8 cellular contexts compared by ENCODE assay signal in genomic region chr11:8566613-8567210, GRCh38. TPM values are rescaled to one million over a fixed set of nuclear protein-coding genes. Genes with fewer than 3 reads are reported as not detected.
DNase-seq lines count a peak whose midpoint lies in the region; FAIRE-seq and TF ChIP-seq lines count a peak whose summit lies in the region.

No MANE protein-coding gene starts in this region.

- TF ChIP-seq CTCF in PC-9 (conservative IDR thresholded peaks at IDR 0.05): peak; percentile 70

- H3K18ac ChIP-seq in neuronal stem cell (ENCODE audit: low read length): no peak overlapping the region

- DNase-seq in SIG-M5 treated with dmso at 0.1 percent for 504 hours (lab: John Stamatoyannopoulos, UW; ENCODE audit: unreplicated experiment) (peak; percentile 37), SIG-M5 (lab: John Stamatoyannopoulos, UW) (no peak), HTR-8/SVneo (ENCODE audit: insufficient read length, low spot score) (peak; percentile 9), PC-9 (peak in 1 of 2 experiments; percentile 35), erythroblast (lab: John Stamatoyannopoulos, UW) (peak; percentile 26 to 59), neuronal stem cell (ENCODE audit: low spot score) (peak; percentile 32), GM19240 (ENCODE audit: insufficient read length, low spot score) (no peak)
- DNase-seq in stimulated activated CD4-positive, alpha-beta T cell treated with anti-CD3 and anti-CD28 coated beads, Interleukin-4, amount 100 ng/mL, for 4 hours: no peak

- H3K79me1 ChIP-seq in neuronal stem cell (ENCODE audit: low read depth, low read length): peaks cover 3% of the 10 kb centered on the region

- no peak overlapping the region for H3K4me2 ChIP-seq in PC-9
- no peak overlapping the region for H3K4me2 ChIP-seq in neuronal stem cell (ENCODE audit: insufficient read depth, low read length, poor library complexity, severe bottlenecking)

- WGBS in neuronal stem cell (ENCODE audit: extremely low coverage in 2 of 2, insufficient read length in 2 of 2, insufficient replicate concordance in 1 of 2), 2 donors: no CpG with 5 or more reads among the region's 5 CpGs

- H2BK5ac ChIP-seq in neuronal stem cell (ENCODE audit: low read length): no peak overlapping the region

- H3K14ac ChIP-seq in neuronal stem cell (ENCODE audit: low read length): no peak overlapping the region

- H3K36me3 ChIP-seq in PC-9 (ENCODE audit: low read depth) (no peaks in the 10 kb centered on the region), neuronal stem cell (replicated peaks in 1 of 2; ENCODE audit: control insufficient read depth in 2 of 2, insufficient read depth in 2 of 2, low read length in 2 of 2) (no peaks in the 10 kb centered on the region)

- no peak overlapping the region for H3K27ac ChIP-seq in PC-9
- H3K27ac ChIP-seq in neuronal stem cell (replicated peaks; ENCODE audit: low read length): no peak overlapping the region

- intact Hi-C loops in PC-9 (cut with micrococcal nuclease; ENCODE audit: unreplicated experiment): loop anchor here (1.0 to 10.0 kb wide), 4 partner anchors 184 to 562 kb away; no protein-coding TSS in a partner anchor

- H3K23ac ChIP-seq in neuronal stem cell (ENCODE audit: low read depth, low read length, poor library complexity): no peak overlapping the region

- H3K9me2 ChIP-seq in PC-9 (ENCODE audit: insufficient read depth): no peaks in the 10 kb centered on the region

- no peak overlapping the region for H4K8ac ChIP-seq in neuronal stem cell (ENCODE audit: low read depth, low read length)

- no peak for TF ChIP-seq POLR2A in erythroblast (IDR thresholded peaks at IDR 0.05; ENCODE audit: low read length)

- H4K91ac ChIP-seq in neuronal stem cell (ENCODE audit: low read depth, low read length, poor library complexity): no peak overlapping the region

- H3K4me3 ChIP-seq in PC-9: no peak overlapping the region
- H3K4me3 ChIP-seq in neuronal stem cell (ENCODE audit: low read length in 2 of 2): no peak overlapping the region

- no TSS peak for BruUV-seq in PC-9 (replicated peaks; lab: Mats Ljungman, UMichigan)

- no peaks in the 10 kb centered on the region for H3K79me2 ChIP-seq in PC-9 (ENCODE audit: low read depth)

- H2BK12ac ChIP-seq in neuronal stem cell (ENCODE audit: low read length): no peak overlapping the region

- POLR2A ChIA-PET in PC-9 (lab: Charles Lee; ENCODE audit: unreplicated experiment): interaction anchor here (0.6 to 0.7 kb wide), 2 partner anchors 332 to 430 kb away, joined by 4 to 5 read pairs; no protein-coding TSS in a partner anchor

- no peak overlapping the region for H2AK5ac ChIP-seq in neuronal stem cell (ENCODE audit: low read depth, low read length)

- no peak overlapping the region for H2BK15ac ChIP-seq in neuronal stem cell (ENCODE audit: low read length)

- no peak overlapping the region for H2BK120ac ChIP-seq in neuronal stem cell (ENCODE audit: low read depth, low read length)

- FAIRE-seq in HTR-8/SVneo (lab: Jason Lieb, UNC): no peak

- H3K9ac ChIP-seq in neuronal stem cell (ENCODE audit: low read depth, low read length, poor library complexity): no peak overlapping the region

- H3K27me3 ChIP-seq in PC-9 (ENCODE audit: insufficient read depth, low read depth) (no peaks in the 10 kb centered on the region), neuronal stem cell (ENCODE audit: control insufficient read depth in 3 of 3, insufficient read depth in 3 of 3, low read depth in 1 of 3, low read length in 3 of 3) (no peaks in the 10 kb centered on the region)

- H4K20me1 ChIP-seq in PC-9 (ENCODE audit: insufficient read depth): no peaks in the 10 kb centered on the region

- no peaks in the 10 kb centered on the region for H3K9me3 ChIP-seq in PC-9 (ENCODE audit: insufficient read depth, low read depth)
- peaks cover 0 to 3% of the 10 kb centered on the region in 2 donors for H3K9me3 ChIP-seq in neuronal stem cell (replicated peaks in 1 of 2; ENCODE audit: control insufficient read depth in 2 of 2, insufficient read depth in 1 of 2, low read depth in 1 of 2, low read length in 2 of 2)

- H3K4ac ChIP-seq in neuronal stem cell (ENCODE audit: low read length): no peak overlapping the region

- H2AFZ ChIP-seq in PC-9 (no peak overlapping the region), neuronal stem cell (ENCODE audit: low read length) (no peak overlapping the region)

- H3K4me1 ChIP-seq in PC-9 (replicated peaks; ENCODE audit: insufficient read depth): peaks cover 9% of the 10 kb centered on the region
- no peaks in the 10 kb centered on the region for H3K4me1 ChIP-seq in neuronal stem cell (ENCODE audit: control insufficient read depth in 2 of 2, insufficient read depth in 1 of 2, low read depth in 1 of 2, low read length in 2 of 2)

- 0 out of 2 replicates have a peak, but pooled peaks cover 3% of the 10 kb centered on the region for H3F3A ChIP-seq in PC-9 (ENCODE audit: insufficient read depth, low read depth)

- CTCF ChIA-PET in PC-9 (lab: Charles Lee): interaction anchor here (0.6 to 1.3 kb wide), 5 partner anchors 17 to 560 kb away, joined by 3 to 4 read pairs (median 4); no protein-coding TSS in a partner anchor

RNA-seq across cellular contexts. Expression of gene STK33, which starts 27.3 kb away (rescaled TPM):
- total RNA-seq in PC-9 (2021): 5.8 and 6.1 TPM in 2 replicates
- polyA plus RNA-seq in neuronal stem cell (2013, experiment 1 of 2): 35.2 TPM
- 33.3 TPM for polyA plus RNA-seq in neuronal stem cell (2013, experiment 2 of 2)

Comparison
In these comparisons a context has a peak if more than half of its experiments do, and no peak if none do; other contexts are left out.
1. DNase-seq: peak in SIG-M5 treated with dmso at 0.1 percent for 504 hours (single experiment), HTR-8/SVneo (single experiment), erythroblast (2 of 2) and neuronal stem cell (single experiment); none in SIG-M5 (single experiment), stimulated activated CD4-positive, alpha-beta T cell treated with anti-CD3 and anti-CD28 coated beads, Interleukin-4, amount 100 ng/mL, for 4 hours (0 of 2) and GM19240 (single experiment).